Comparison of ENCODE assay signal across 14 cellular contexts in the genomic region with DNA sequence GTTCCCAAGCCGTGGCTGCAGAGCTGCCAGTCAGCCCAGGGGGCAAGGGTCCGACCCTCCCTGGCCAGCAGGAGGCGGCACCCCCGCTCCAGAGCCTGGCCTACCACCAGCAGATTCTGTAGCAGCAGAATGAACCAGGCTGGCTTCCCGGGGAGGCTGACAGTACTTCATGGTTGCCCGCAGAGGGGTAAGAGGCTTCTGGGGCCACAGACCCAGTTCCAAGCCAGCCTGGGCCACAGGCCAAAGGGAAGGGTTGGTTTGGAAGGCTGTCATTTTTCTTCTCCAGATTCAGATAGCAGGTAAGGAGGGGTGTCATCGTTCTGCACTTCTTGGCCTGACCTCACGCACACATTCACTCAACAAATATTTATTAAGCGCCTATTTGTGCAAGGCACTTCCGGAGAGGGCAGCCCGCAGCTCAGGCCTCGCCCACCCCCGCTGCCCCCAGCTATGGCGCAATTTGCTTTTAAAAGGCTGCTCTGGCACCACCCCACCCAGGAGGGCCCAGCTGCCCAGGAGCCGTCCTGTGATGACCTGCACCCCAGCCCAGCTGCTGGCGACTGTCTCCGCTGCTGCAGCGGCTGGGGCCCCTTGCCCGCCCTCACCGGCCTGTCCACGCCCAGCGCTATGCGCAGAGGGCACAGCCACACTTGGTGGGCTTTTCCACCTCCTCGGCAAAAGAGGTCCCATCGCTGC.
DNase-seq lines count a peak whose midpoint lies in the region; ATAC-seq and TF ChIP-seq lines count a peak whose summit lies in the region.
"Had no signal": no experiment of that assay in that cellular context is flagged by ENCODE, and none has a peak within 500 bp of the region (broad histone marks: within the 10 kb centered on the region; RNA-seq: fewer than 3 reads in every experiment).

No MANE protein-coding gene starts in this region.

- no peak overlapping the region for H2BK120ac ChIP-seq in trophoblast cell (ENCODE audit: insufficient read depth, low read length, poor library complexity)

- H2AFZ ChIP-seq in trophoblast cell (ENCODE audit: insufficient read depth, low read length, poor library complexity), result no peak overlapping the region

- H3K23ac ChIP-seq in trophoblast cell (ENCODE audit: low read length), result no peak overlapping the region

- H3K14ac ChIP-seq in trophoblast cell (ENCODE audit: low read length), result no peak overlapping the region

- H3K4ac ChIP-seq in trophoblast cell (ENCODE audit: low read depth, low read length), result no peak overlapping the region

- H3K9ac ChIP-seq in endodermal cell (ENCODE audit: extremely low read depth, low read length, poor library complexity, severe bottlenecking) (no peak overlapping the region), trophoblast cell (ENCODE audit: low read length) (no peak overlapping the region)

- no peaks in the 10 kb centered on the region for H3K4me1 Mint-ChIP-seq in endodermal cell
- H3K4me1 Mint-ChIP-seq: naive B cell had no signal

- no peaks in the 10 kb centered on the region for H3K27me3 ChIP-seq in H7 (ENCODE audit: control insufficient read depth, insufficient read depth, low read length)
- H3K27me3 ChIP-seq in endodermal cell (ENCODE audit: control insufficient read depth, insufficient read depth, low read length, poor library complexity, severe bottlenecking), result no peaks in the 10 kb centered on the region
- no peaks in the 10 kb centered on the region for H3K27me3 ChIP-seq in trophoblast cell (ENCODE audit: insufficient read depth, low read length)
- H3K27me3 ChIP-seq: dorsolateral prefrontal cortex had no signal

- no peaks in the 10 kb centered on the region for H3K27me3 Mint-ChIP-seq in endodermal cell (ENCODE audit: insufficient read depth)

- TF ChIP-seq POLR2A in NB4 (IDR thresholded peaks at IDR 0.05; ENCODE audit: extremely low read depth, insufficient read length), result no peak

- H3K36me3 ChIP-seq in H7 (replicated peaks; ENCODE audit: control insufficient read depth, insufficient read depth, low read length), result no peaks in the 10 kb centered on the region
- no peaks in the 10 kb centered on the region for H3K36me3 ChIP-seq in endodermal cell (ENCODE audit: control insufficient read depth, insufficient read depth, low read length)
- no peaks in the 10 kb centered on the region for H3K36me3 ChIP-seq in trophoblast cell (ENCODE audit: control insufficient read depth in 1 of 2, insufficient read depth in 2 of 2, low read length in 2 of 2)

- no peak overlapping the region for H3K4me2 ChIP-seq in trophoblast cell (ENCODE audit: low read length)

- H3K4me1 ChIP-seq in endodermal cell (ENCODE audit: control insufficient read depth, insufficient read depth, low read length) (no peaks in the 10 kb centered on the region), trophoblast cell (ENCODE audit: control insufficient read depth in 1 of 2, insufficient read depth in 2 of 2, low read length in 2 of 2) (no peaks in the 10 kb centered on the region)

- no peaks in the 10 kb centered on the region for H3K9me3 ChIP-seq in endodermal cell (ENCODE audit: control insufficient read depth, low read length)
- no peaks in the 10 kb centered on the region for H3K9me3 ChIP-seq in trophoblast cell (ENCODE audit: insufficient read depth, low read depth, low read length)

- H3K4me3 Mint-ChIP-seq in endodermal cell, result no peak overlapping the region
- H3K4me3 Mint-ChIP-seq: CD4-positive, alpha-beta T cell; naive B cell had no signal

- ATAC-seq in GM21390 (IDR thresholded peaks at IDR 0.05; ENCODE audit: unreplicated experiment), result no peak
- ATAC-seq: left ventricle myocardium superior had no signal

- H3K18ac ChIP-seq in trophoblast cell (ENCODE audit: low read length), result no peak overlapping the region

- H3K27ac ChIP-seq in endodermal cell (ENCODE audit: low read depth, low read length) (no peak overlapping the region), trophoblast cell (ENCODE audit: low read depth, low read length) (no peak overlapping the region)
- H3K27ac ChIP-seq: dorsolateral prefrontal cortex had no signal

- TF ChIP-seq CTCF in NB4 (IDR thresholded peaks at IDR 0.05; ENCODE audit: low read depth, low read length) (peak; percentile 3), endodermal cell (conservative IDR thresholded peaks at IDR 0.05) (peak; percentile 77)

- DNase-seq in H7 (peak; percentile 87), NB4 (ENCODE audit: low read depth) (no peak), endodermal cell (peak; percentile 81), trophoblast cell (peak; percentile 60 to 61), D341Med (ENCODE audit: low spot score) (no peak), NOMO-1 treated with DMSO at 0.1 percent for 48 hours (lab: John Stamatoyannopoulos, UW; ENCODE audit: unreplicated experiment) (no peak)
- DNase-seq: activated CD4-positive, CD25-positive, alpha-beta regulatory T cell; CD4-positive, alpha-beta T cell; dorsolateral prefrontal cortex; left ventricle myocardium superior; naive B cell; NCI-H1105 treated with DMSO at 0.1 percent for 48 hours; NCI-H2227 treated with DMSO at 0.1 percent for 48 hours had no signal

- no peak overlapping the region for H2BK12ac ChIP-seq in trophoblast cell (ENCODE audit: low read length)

- no peak overlapping the region for H3K4me3 ChIP-seq in H7 (ENCODE audit: insufficient read depth, low read depth, low read length)
- H3K4me3 ChIP-seq in NB4 (ENCODE audit: low read depth, low read length), result no peak overlapping the region
- no peak overlapping the region for H3K4me3 ChIP-seq in endodermal cell (ENCODE audit: low read length)
- no peak overlapping the region for H3K4me3 ChIP-seq in trophoblast cell (ENCODE audit: low read depth, low read length)
- H3K4me3 ChIP-seq: dorsolateral prefrontal cortex had no signal

- no peaks in the 10 kb centered on the region for H3K9me3 Mint-ChIP-seq in endodermal cell

- no peak overlapping the region for H2AK5ac ChIP-seq in trophoblast cell (ENCODE audit: low read length)

- no peak overlapping the region for H3K27ac Mint-ChIP-seq in endodermal cell
- H3K27ac Mint-ChIP-seq: CD4-positive, alpha-beta T cell had no signal

- H4K91ac ChIP-seq in trophoblast cell (ENCODE audit: low read depth, low read length), result no peak overlapping the region

- no peaks in the 10 kb centered on the region for H3K79me2 ChIP-seq in trophoblast cell (ENCODE audit: control insufficient read depth, insufficient read depth, low read length, poor library complexity)

- H4K12ac ChIP-seq in trophoblast cell (ENCODE audit: low read depth, low read length), result no peak overlapping the region

- H4K8ac ChIP-seq in trophoblast cell (ENCODE audit: low read depth, low read length), result no peak overlapping the region

- no peak overlapping the region for H2BK5ac ChIP-seq in trophoblast cell (ENCODE audit: low read depth, low read length, poor library complexity)

- H3K79me1 ChIP-seq in trophoblast cell (ENCODE audit: low read length), result no peaks in the 10 kb centered on the region

- H3K36me3 Mint-ChIP-seq in endodermal cell (ENCODE audit: low read depth), result no peaks in the 10 kb centered on the region

- 91 to 94% methylated on average over 10 to 25 of the region's 25 CpGs for WGBS in endodermal cell (ENCODE audit: insufficient coverage in 1 of 2, insufficient read length in 1 of 2), 2 experiments
- no CpG with 5 or more reads among the region's 25 CpGs for WGBS in trophoblast cell (ENCODE audit: extremely low coverage, insufficient coverage, insufficient read length)

Comparison
In these comparisons a context has a peak if more than half of its experiments do, and no peak if none do; other contexts are left out.
1. DNase-seq: peak in H7 (single experiment), endodermal cell (single experiment) and trophoblast cell (2 of 2); none in NB4 (single experiment), D341Med (single experiment) and NOMO-1 treated with DMSO at 0.1 percent for 48 hours (single experiment).